In the genomic region with DNA sequence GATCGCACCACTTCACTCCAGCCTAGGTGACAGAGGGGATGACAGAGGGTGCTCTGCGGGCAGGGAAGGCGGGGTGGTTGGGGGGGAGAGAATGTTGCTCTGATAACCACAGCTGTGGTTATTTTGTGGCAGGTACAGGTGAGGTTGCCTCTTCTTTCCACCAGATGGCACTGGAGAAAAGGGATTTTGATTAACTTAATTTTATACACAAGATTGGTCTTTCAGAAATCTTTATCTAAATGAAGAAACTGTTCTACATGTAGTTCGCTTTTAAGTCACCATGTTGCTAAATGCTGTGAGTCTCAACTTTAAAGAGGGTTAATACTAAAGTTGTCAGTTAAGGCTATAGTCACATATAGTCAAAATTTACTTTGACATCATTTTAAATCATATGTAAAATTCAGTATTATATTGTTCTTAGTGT, we compare ENCODE assay signal across 9 cellular contexts. TPM values are rescaled to one million over a fixed set of nuclear protein-coding genes. Genes with fewer than 3 reads are reported as not detected.
DNase-seq lines count a peak whose midpoint lies in the region; ATAC-seq and TF ChIP-seq lines count a peak whose summit lies in the region.
"Had no signal": no experiment of that assay in that cellular context is flagged by ENCODE, and none has a peak within 500 bp of the region (broad histone marks: within the 10 kb centered on the region; RNA-seq: fewer than 3 reads in every experiment).

No MANE protein-coding gene starts in this region.

- no peaks in the 10 kb centered on the region for H3K9me3 Mint-ChIP-seq in activated naive CD8-positive, alpha-beta T cell treated with anti-CD3 and anti-CD28 coated beads, Interleukin-2, amount 50 U/mL, for 24 hours
- H3K9me3 Mint-ChIP-seq: stimulated activated naive CD8-positive, alpha-beta T cell treated with anti-CD3 and anti-CD28 coated beads, Interleukin-15, Interleukin-2, amounts not matched to agents 100 ng/mL and 50 ng/mL, for 24 hours had no signal

- peak; percentile 84 for ATAC-seq in activated naive CD8-positive, alpha-beta T cell treated with anti-CD3 and anti-CD28 coated beads, Interleukin-2, amount 50 U/mL, for 24 hours
- peak; percentile 70 for ATAC-seq in left lobe of liver
- no peak for ATAC-seq in GM19324 (IDR thresholded peaks at IDR 0.05; ENCODE audit: low FRiP score, unreplicated experiment)
- no peak for ATAC-seq in HG02885 (IDR thresholded peaks at IDR 0.05; ENCODE audit: poor library complexity, unreplicated experiment)

- TF ChIP-seq CTCF in uterus (IDR thresholded peaks at IDR 0.05), result peak in 3 of 4 experiments; percentile 11 to 30 (median 28)

- H3K36me3 Mint-ChIP-seq in activated naive CD8-positive, alpha-beta T cell treated with anti-CD3 and anti-CD28 coated beads, Interleukin-2, amount 50 U/mL, for 24 hours (ENCODE audit: low read depth), result peaks cover 11% of the 10 kb centered on the region

- DNase-seq in NCI-H510A treated with DMSO at 0.1 percent for 48 hours (lab: John Stamatoyannopoulos, UW) (peak; percentile 1), NCI-H510A (lab: John Stamatoyannopoulos, UW) (no peak), OCI-M1 (lab: John Stamatoyannopoulos, UW) (peak; percentile 60), left lobe of liver (ENCODE audit: low spot score) (no peak), uterus (no peak)
- peak; percentile 19 for DNase-seq in activated naive CD8-positive, alpha-beta T cell treated with anti-CD3 and anti-CD28 coated beads, Interleukin-2, amount 50 U/mL, for 24 hours

- no peaks in the 10 kb centered on the region for H3K36me3 ChIP-seq in uterus

- intact Hi-C loops in uterus (cut with DNase I; ENCODE audit: low total_unique reads), result no loop called here

- no peak overlapping the region for H3K4me3 ChIP-seq in uterus

- H3K4me3 Mint-ChIP-seq in activated naive CD8-positive, alpha-beta T cell treated with anti-CD3 and anti-CD28 coated beads, Interleukin-2, amount 50 U/mL, for 24 hours, result no peak overlapping the region
- H3K4me3 Mint-ChIP-seq: stimulated activated naive CD8-positive, alpha-beta T cell treated with anti-CD3 and anti-CD28 coated beads, Interleukin-15, Interleukin-2, amounts not matched to agents 100 ng/mL and 50 ng/mL, for 24 hours had no signal

- no peaks in the 10 kb centered on the region for H3K4me1 Mint-ChIP-seq in activated naive CD8-positive, alpha-beta T cell treated with anti-CD3 and anti-CD28 coated beads, Interleukin-2, amount 50 U/mL, for 24 hours

- H3K27ac Mint-ChIP-seq in activated naive CD8-positive, alpha-beta T cell treated with anti-CD3 and anti-CD28 coated beads, Interleukin-2, amount 50 U/mL, for 24 hours, result no peak overlapping the region
- H3K27ac Mint-ChIP-seq: stimulated activated naive CD8-positive, alpha-beta T cell treated with anti-CD3 and anti-CD28 coated beads, Interleukin-15, Interleukin-2, amounts not matched to agents 100 ng/mL and 50 ng/mL, for 24 hours had no signal

- no peaks in the 10 kb centered on the region for H3K9me3 ChIP-seq in uterus

- no peaks in the 10 kb centered on the region for H3K27me3 ChIP-seq in uterus

- no peaks in the 10 kb centered on the region for H3K4me1 ChIP-seq in uterus

- no peak overlapping the region for H3K27ac ChIP-seq in uterus

- H3K27me3 Mint-ChIP-seq in activated naive CD8-positive, alpha-beta T cell treated with anti-CD3 and anti-CD28 coated beads, Interleukin-2, amount 50 U/mL, for 24 hours, result no peaks in the 10 kb centered on the region
- H3K27me3 Mint-ChIP-seq: stimulated activated naive CD8-positive, alpha-beta T cell treated with anti-CD3 and anti-CD28 coated beads, Interleukin-15, Interleukin-2, amounts not matched to agents 100 ng/mL and 50 ng/mL, for 24 hours had no signal

- TF ChIP-seq POLR2A in uterus (IDR thresholded peaks at IDR 0.05), result no peak

RNA-seq across cellular contexts. Expression of gene FGF23, which starts 25.7 kb away (rescaled TPM):
- total RNA-seq in left lobe of liver, result 0.25 TPM
- not detected for total RNA-seq in uterus

RNA-seq across cellular contexts. Expression of gene TIGAR, which starts 32.8 kb away (rescaled TPM):
- 3.0 TPM for total RNA-seq in left lobe of liver
- total RNA-seq in uterus, result 10 to 100 TPM in 1 of 4 donors, 1 to 10 TPM in 2, under 1 TPM in 1; 0.26 to 10.6 (median 2.3) TPM

Comparison
In these comparisons a context has a peak if more than half of its experiments do, and no peak if none do; other contexts are left out.
1. DNase-seq: peak in NCI-H510A treated with DMSO at 0.1 percent for 48 hours (single experiment), OCI-M1 (single experiment) and activated naive CD8-positive, alpha-beta T cell treated with anti-CD3 and anti-CD28 coated beads, Interleukin-2, amount 50 U/mL, for 24 hours (single experiment); none in NCI-H510A (single experiment), left lobe of liver (single experiment) and uterus (0 of 2).
2. ATAC-seq: peak in activated naive CD8-positive, alpha-beta T cell treated with anti-CD3 and anti-CD28 coated beads, Interleukin-2, amount 50 U/mL, for 24 hours (single experiment) and left lobe of liver (single experiment); none in GM19324 (single experiment) and HG02885 (single experiment).